Comparison of ENCODE assay signal across 26 cellular contexts in genomic region chr3:195249057-195249770, GRCh38. TPM values are rescaled to one million over a fixed set of nuclear protein-coding genes. Genes with fewer than 3 reads are reported as not detected.
DNase-seq lines count a peak whose midpoint lies in the region; ATAC-seq and TF ChIP-seq lines count a peak whose summit lies in the region.
"Had no signal": no experiment of that assay in that cellular context is flagged by ENCODE, and none has a peak within 500 bp of the region (broad histone marks: within the 10 kb centered on the region; RNA-seq: fewer than 3 reads in every experiment).

No MANE protein-coding gene starts in this region.

- H3K4me3 Mint-ChIP-seq in activated CD4-positive, alpha-beta T cell treated with anti-CD3 and anti-CD28 coated beads, Interleukin-2, amount 10 ng/mL, durations not matched to agents 7 days and 5 days, result no peak overlapping the region
- no peak overlapping the region for H3K4me3 Mint-ChIP-seq in activated CD4-positive, alpha-beta T cell treated with anti-CD3 and anti-CD28 coated beads for 36 hours
- no peak overlapping the region for H3K4me3 Mint-ChIP-seq in activated T-helper 17 cell treated with anti-CD3 and anti-CD28 coated beads, Interleukin-2, amount 50 U/mL, for 72 hours
- H3K4me3 Mint-ChIP-seq in stimulated activated effector memory CD8-positive, alpha-beta T cell treated with anti-CD3 and anti-CD28 coated beads, Interleukin-12 subunit alpha, Interleukin-12 subunit beta, amount 100 ng/mL, for 72 hours, result no peak overlapping the region
- H3K4me3 Mint-ChIP-seq in HFFc6, result no peak overlapping the region
- H3K4me3 Mint-ChIP-seq: activated T-helper 1 cell treated with anti-CD3 and anti-CD28 coated beads, Interleukin-12 subunit alpha, Interleukin-12 subunit beta, Interleukin-2, Interleukin-4 antibody, amounts not matched to agents 30 ng/mL and 10 ng/mL and 1 ng/mL, durations not matched to agents 14 hours and 24 hours and 36 hours; CD14-positive monocyte; effector memory CD8-positive, alpha-beta T cell; mesothelial cell of epicardium; stimulated activated naive B cell treated with anti-CD40 and anti-IgM and Interleukin-4, amounts not matched to agents 10 μg/mL and 1 μg/mL and 100 μg/mL, for 72 hours had no signal

- TF ChIP-seq CTCF in lung (IDR thresholded peaks at IDR 0.05; ENCODE audit: control extremely low read depth, extremely low read depth) (no peak), HFFc6 (IDR thresholded peaks at IDR 0.05) (no peak)

- peaks cover 0 to 3% of the 10 kb centered on the region in 2 donors for H3K4me1 ChIP-seq in lung (ENCODE audit: control insufficient read depth in 2 of 2, insufficient read depth in 2 of 2, low read length in 2 of 2)
- H3K4me1 ChIP-seq: colonic mucosa, uterus had no signal

- H3K27ac ChIP-seq in lung (ENCODE audit: low read depth in 1 of 2, low read length in 1 of 2), result no peak overlapping the region
- H3K27ac ChIP-seq: 22Rv1, colonic mucosa, RWPE1, suprapubic skin had no signal

- no peak for ATAC-seq in activated CD4-positive, alpha-beta T cell treated with anti-CD3 and anti-CD28 coated beads for 36 hours
- no peak for ATAC-seq in activated T-helper 17 cell treated with anti-CD3 and anti-CD28 coated beads, Interleukin-2, amount 50 U/mL, for 72 hours (replicated peaks)
- no peak for ATAC-seq in lung (ENCODE audit: insufficient read depth, low FRiP score)
- no peak for ATAC-seq in stimulated activated effector memory CD8-positive, alpha-beta T cell treated with anti-CD3 and anti-CD28 coated beads, Interleukin-12 subunit alpha, Interleukin-12 subunit beta, amount 100 ng/mL, for 72 hours
- no peak for ATAC-seq in GM21447 (IDR thresholded peaks at IDR 0.05; ENCODE audit: unreplicated experiment)
- ATAC-seq: effector memory CD8-positive, alpha-beta T cell; sciatic nerve; stimulated activated naive B cell treated with anti-CD40 and anti-IgM and Interleukin-4, amounts not matched to agents 10 μg/mL and 1 μg/mL and 100 μg/mL, for 72 hours had no signal

- POLR2A ChIA-PET in activated CD4-positive, alpha-beta T cell treated with anti-CD3 and anti-CD28 coated beads, Interleukin-2, amount 10 ng/mL, durations not matched to agents 7 days and 5 days (lab: Charles Lee), result no interaction called here
- POLR2A ChIA-PET in activated CD4-positive, alpha-beta T cell treated with anti-CD3 and anti-CD28 coated beads for 36 hours (lab: Charles Lee), result no interaction called here

- H3K36me3 ChIP-seq in lung (ENCODE audit: control insufficient read depth in 2 of 2, insufficient read depth in 2 of 2, low read length in 2 of 2), result no peaks in the 10 kb centered on the region
- H3K36me3 ChIP-seq: colonic mucosa, suprapubic skin, uterus had no signal

- DNase-seq in activated CD4-positive, alpha-beta T cell treated with anti-CD3 and anti-CD28 coated beads, Interleukin-2, amount 10 ng/mL, durations not matched to agents 7 days and 5 days, result peak; percentile 2
- no peak for DNase-seq in activated CD4-positive, alpha-beta T cell treated with anti-CD3 and anti-CD28 coated beads for 36 hours
- peak; percentile 23 for DNase-seq in lung (ENCODE audit: low spot score)
- DNase-seq in stimulated activated effector memory CD8-positive, alpha-beta T cell treated with anti-CD3 and anti-CD28 coated beads, Interleukin-12 subunit alpha, Interleukin-12 subunit beta, amount 100 ng/mL, for 72 hours (ENCODE audit: low spot score in 2 of 2), result peak in 1 of 2 donors; percentile 42
- DNase-seq in 8988T, result no peak
- DNase-seq in HFFc6, result no peak
- DNase-seq: activated CD4-positive, alpha-beta T cell treated with anti-CD3 and anti-CD28 coated beads for 1 hour; activated naive CD4-positive, alpha-beta T cell treated with anti-CD3 and anti-CD28 coated beads, Interleukin-2, amount 50 U/mL, for 16 hours; effector memory CD8-positive, alpha-beta T cell; esophagus squamous epithelium; foreskin melanocyte; GOT3; stimulated activated CD4-positive, alpha-beta T cell treated with anti-CD3 and anti-CD28 coated beads, Interleukin-12 subunit alpha, Interleukin-12 subunit beta, amount 100 ng/mL, for 4 hours; stimulated activated CD4-positive, alpha-beta T cell treated with anti-CD3 and anti-CD28 coated beads, Interleukin-4, amount 100 ng/mL, for 1 hour; stimulated activated naive B cell treated with anti-CD40 and anti-IgM and Interleukin-4, amounts not matched to agents 10 μg/mL and 1 μg/mL and 100 μg/mL, for 72 hours had no signal

- H3K27me3 ChIP-seq in lung (ENCODE audit: control insufficient read depth, insufficient read depth), result no peaks in the 10 kb centered on the region
- H3K27me3 ChIP-seq: colonic mucosa, esophagus squamous epithelium, suprapubic skin, uterus had no signal

- H3K27ac Mint-ChIP-seq in activated CD4-positive, alpha-beta T cell treated with anti-CD3 and anti-CD28 coated beads, Interleukin-2, amount 10 ng/mL, durations not matched to agents 7 days and 5 days, result no peak overlapping the region
- H3K27ac Mint-ChIP-seq in activated CD4-positive, alpha-beta T cell treated with anti-CD3 and anti-CD28 coated beads for 36 hours, result no peak overlapping the region
- peak overlapping the region; percentile 66 for H3K27ac Mint-ChIP-seq in activated T-helper 17 cell treated with anti-CD3 and anti-CD28 coated beads, Interleukin-2, amount 50 U/mL, for 72 hours
- H3K27ac Mint-ChIP-seq in stimulated activated effector memory CD8-positive, alpha-beta T cell treated with anti-CD3 and anti-CD28 coated beads, Interleukin-12 subunit alpha, Interleukin-12 subunit beta, amount 100 ng/mL, for 72 hours, result peak overlapping the region; percentile 52
- H3K27ac Mint-ChIP-seq in HFFc6, result no peak overlapping the region
- H3K27ac Mint-ChIP-seq: activated T-helper 1 cell treated with anti-CD3 and anti-CD28 coated beads, Interleukin-12 subunit alpha, Interleukin-12 subunit beta, Interleukin-2, Interleukin-4 antibody, amounts not matched to agents 30 ng/mL and 10 ng/mL and 1 ng/mL, durations not matched to agents 14 hours and 24 hours and 36 hours; mesothelial cell of epicardium had no signal

- H3K27me3 Mint-ChIP-seq in activated CD4-positive, alpha-beta T cell treated with anti-CD3 and anti-CD28 coated beads, Interleukin-2, amount 10 ng/mL, durations not matched to agents 7 days and 5 days, result no peaks in the 10 kb centered on the region
- no peaks in the 10 kb centered on the region for H3K27me3 Mint-ChIP-seq in activated CD4-positive, alpha-beta T cell treated with anti-CD3 and anti-CD28 coated beads for 36 hours
- no peaks in the 10 kb centered on the region for H3K27me3 Mint-ChIP-seq in activated T-helper 17 cell treated with anti-CD3 and anti-CD28 coated beads, Interleukin-2, amount 50 U/mL, for 72 hours
- H3K27me3 Mint-ChIP-seq in HFFc6 (ENCODE audit: insufficient read depth), result no peaks in the 10 kb centered on the region; the same call in 1 of the 2 replicates
- H3K27me3 Mint-ChIP-seq: effector memory CD8-positive, alpha-beta T cell; stimulated activated naive B cell treated with anti-CD40 and anti-IgM and Interleukin-4, amounts not matched to agents 10 μg/mL and 1 μg/mL and 100 μg/mL, for 72 hours had no signal

- CTCF ChIA-PET in activated CD4-positive, alpha-beta T cell treated with anti-CD3 and anti-CD28 coated beads, Interleukin-2, amount 10 ng/mL, durations not matched to agents 7 days and 5 days (lab: Charles Lee), result interaction anchor here (0.5 to 1.2 kb wide), 3 partner anchors 10 to 562 kb away, joined by 3 read pairs; no protein-coding TSS in a partner anchor
- CTCF ChIA-PET in activated CD4-positive, alpha-beta T cell treated with anti-CD3 and anti-CD28 coated beads for 36 hours (lab: Charles Lee), result interaction anchor here (0.8 to 1.8 kb wide), 3 partner anchors 21 to 562 kb away, joined by 3 to 6 read pairs (median 3); no protein-coding TSS in a partner anchor

- H3K9me3 ChIP-seq in lung (ENCODE audit: control insufficient read depth in 2 of 2, insufficient read depth in 1 of 2, low read length in 1 of 2), result no peaks in the 10 kb centered on the region
- H3K9me3 ChIP-seq: colonic mucosa, esophagus squamous epithelium, suprapubic skin, uterus had no signal

- no peak overlapping the region for H3K4me3 ChIP-seq in lung
- H3K4me3 ChIP-seq: colonic mucosa, esophagus squamous epithelium, suprapubic skin, uterus had no signal

- H3K4me1 Mint-ChIP-seq in activated CD4-positive, alpha-beta T cell treated with anti-CD3 and anti-CD28 coated beads, Interleukin-2, amount 10 ng/mL, durations not matched to agents 7 days and 5 days, result peaks cover 16% of the 10 kb centered on the region
- peaks cover 28% of the 10 kb centered on the region for H3K4me1 Mint-ChIP-seq in activated CD4-positive, alpha-beta T cell treated with anti-CD3 and anti-CD28 coated beads for 36 hours
- H3K4me1 Mint-ChIP-seq in activated T-helper 17 cell treated with anti-CD3 and anti-CD28 coated beads, Interleukin-2, amount 50 U/mL, for 72 hours, result peaks cover 16% of the 10 kb centered on the region
- H3K4me1 Mint-ChIP-seq in stimulated activated effector memory CD8-positive, alpha-beta T cell treated with anti-CD3 and anti-CD28 coated beads, Interleukin-12 subunit alpha, Interleukin-12 subunit beta, amount 100 ng/mL, for 72 hours, result peaks cover 33% of the 10 kb centered on the region
- peaks cover 25% of the 10 kb centered on the region for H3K4me1 Mint-ChIP-seq in HFFc6 (ENCODE audit: low read depth)

- 96% methylated on average over 21 of the region's 21 CpGs for WGBS in lung, 2 donors

- no peaks in the 10 kb centered on the region for H3K36me3 Mint-ChIP-seq in activated CD4-positive, alpha-beta T cell treated with anti-CD3 and anti-CD28 coated beads, Interleukin-2, amount 10 ng/mL, durations not matched to agents 7 days and 5 days (ENCODE audit: low read depth)
- H3K36me3 Mint-ChIP-seq in activated CD4-positive, alpha-beta T cell treated with anti-CD3 and anti-CD28 coated beads for 36 hours (ENCODE audit: low read depth), result peaks cover 3% of the 10 kb centered on the region
- peaks cover 7% of the 10 kb centered on the region for H3K36me3 Mint-ChIP-seq in activated T-helper 17 cell treated with anti-CD3 and anti-CD28 coated beads, Interleukin-2, amount 50 U/mL, for 72 hours (ENCODE audit: low read depth)
- no peaks in the 10 kb centered on the region for H3K36me3 Mint-ChIP-seq in stimulated activated effector memory CD8-positive, alpha-beta T cell treated with anti-CD3 and anti-CD28 coated beads, Interleukin-12 subunit alpha, Interleukin-12 subunit beta, amount 100 ng/mL, for 72 hours
- H3K36me3 Mint-ChIP-seq in HFFc6 (ENCODE audit: low read depth), result peaks cover 11% of the 10 kb centered on the region

- no peaks in the 10 kb centered on the region for H3K9me3 Mint-ChIP-seq in activated CD4-positive, alpha-beta T cell treated with anti-CD3 and anti-CD28 coated beads, Interleukin-2, amount 10 ng/mL, durations not matched to agents 7 days and 5 days
- no peaks in the 10 kb centered on the region for H3K9me3 Mint-ChIP-seq in activated CD4-positive, alpha-beta T cell treated with anti-CD3 and anti-CD28 coated beads for 36 hours (ENCODE audit: low read depth)
- H3K9me3 Mint-ChIP-seq in activated T-helper 17 cell treated with anti-CD3 and anti-CD28 coated beads, Interleukin-2, amount 50 U/mL, for 72 hours, result no peaks in the 10 kb centered on the region
- H3K9me3 Mint-ChIP-seq in stimulated activated effector memory CD8-positive, alpha-beta T cell treated with anti-CD3 and anti-CD28 coated beads, Interleukin-12 subunit alpha, Interleukin-12 subunit beta, amount 100 ng/mL, for 72 hours, result no peaks in the 10 kb centered on the region
- no peaks in the 10 kb centered on the region for H3K9me3 Mint-ChIP-seq in HFFc6
- H3K9me3 Mint-ChIP-seq: activated T-helper 1 cell treated with anti-CD3 and anti-CD28 coated beads, Interleukin-12 subunit alpha, Interleukin-12 subunit beta, Interleukin-2, Interleukin-4 antibody, amounts not matched to agents 30 ng/mL and 10 ng/mL and 1 ng/mL, durations not matched to agents 14 hours and 24 hours and 36 hours; effector memory CD8-positive, alpha-beta T cell; mesothelial cell of epicardium had no signal

- intact Hi-C loops in activated CD4-positive, alpha-beta T cell treated with anti-CD3 and anti-CD28 coated beads for 36 hours (cut with DNase I, micrococcal nuclease), result no loop called here

RNA-seq across cellular contexts. Expression of gene XXYLT1, which starts 21.7 kb away (rescaled TPM):
- 1 to 10 TPM; 7.7 to 7.8 TPM for total RNA-seq in activated CD4-positive, alpha-beta T cell treated with anti-CD3 and anti-CD28 coated beads, Interleukin-2, amount 10 ng/mL, durations not matched to agents 7 days and 5 days
- 1 to 10 TPM; 5.4 to 5.7 TPM for total RNA-seq in activated CD4-positive, alpha-beta T cell treated with anti-CD3 and anti-CD28 coated beads for 36 hours
- 1 to 10 TPM; 7.0 to 7.4 TPM for total RNA-seq in activated T-helper 17 cell treated with anti-CD3 and anti-CD28 coated beads, Interleukin-2, amount 50 U/mL, for 72 hours
- 10 to 100 TPM; 13.7 to 15.4 TPM for total RNA-seq in lung
- polyA plus RNA-seq in lung, result 1 to 10 TPM; 4.7 to 9.2 TPM
- total RNA-seq in HFFc6 (2021; fragmentation: NEBNext Ultra II Directional; extraction: Animal tissue kit (Norgen Biotek cat#: 25700)), result 10 to 100 TPM; 16.9 to 24.2 (median 18.3) TPM

Comparison
In these comparisons a context has a peak if more than half of its experiments do, and no peak if none do; other contexts are left out.
1. DNase-seq: peak in activated CD4-positive, alpha-beta T cell treated with anti-CD3 and anti-CD28 coated beads, Interleukin-2, amount 10 ng/mL, durations not matched to agents 7 days and 5 days (single experiment) and lung (single experiment); none in activated CD4-positive, alpha-beta T cell treated with anti-CD3 and anti-CD28 coated beads for 36 hours (single experiment), 8988T (single experiment) and HFFc6 (single experiment).
2. H3K27ac Mint-ChIP-seq: peak in activated T-helper 17 cell treated with anti-CD3 and anti-CD28 coated beads, Interleukin-2, amount 50 U/mL, for 72 hours (single experiment) and stimulated activated effector memory CD8-positive, alpha-beta T cell treated with anti-CD3 and anti-CD28 coated beads, Interleukin-12 subunit alpha, Interleukin-12 subunit beta, amount 100 ng/mL, for 72 hours (single experiment); none in activated CD4-positive, alpha-beta T cell treated with anti-CD3 and anti-CD28 coated beads, Interleukin-2, amount 10 ng/mL, durations not matched to agents 7 days and 5 days (single experiment), activated CD4-positive, alpha-beta T cell treated with anti-CD3 and anti-CD28 coated beads for 36 hours (single experiment) and HFFc6 (single experiment).